8 cellular contexts compared by ENCODE assay signal in the genomic region with DNA sequence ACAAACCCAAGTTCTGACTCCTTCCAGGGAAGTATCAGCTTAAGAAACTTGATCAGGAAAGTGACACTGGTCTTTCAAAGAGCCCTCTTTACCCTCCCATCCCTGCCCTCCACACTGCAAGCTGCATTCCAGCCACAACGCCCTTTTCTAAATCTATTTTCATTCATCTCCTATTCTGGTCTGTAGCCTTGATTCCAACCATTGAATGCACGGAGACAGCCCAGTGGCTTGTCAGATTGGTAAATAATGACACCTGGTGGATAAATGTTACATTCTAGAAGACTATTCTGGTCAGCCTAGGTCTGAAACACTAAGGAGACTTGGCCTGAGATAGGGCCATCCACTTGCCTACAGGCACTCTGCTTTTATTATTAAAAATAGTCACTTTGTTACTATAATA. TPM values are rescaled to one million over a fixed set of nuclear protein-coding genes. Genes with fewer than 3 reads are reported as not detected.
A peak's percentile ranks its signal among the peaks of the same experiment; 100 is the strongest.
DNase-seq lines count a peak whose midpoint lies in the region; ATAC-seq and TF ChIP-seq lines count a peak whose summit lies in the region.

No MANE protein-coding gene starts in this region.

- no peak overlapping the region for H3K27ac ChIP-seq in PC-3 (ENCODE audit: low read length)
- no peak overlapping the region for H3K27ac ChIP-seq in esophagus squamous epithelium
- H3K27ac ChIP-seq in osteoblast (ENCODE audit: low read depth, low read length), result no peak overlapping the region

- H3K4me3 ChIP-seq in PC-3 (ENCODE audit: low read length) (no peak overlapping the region), esophagus squamous epithelium (no peak overlapping the region), osteoblast (ENCODE audit: insufficient read depth, low read length) (no peak overlapping the region)

- no peaks in the 10 kb centered on the region for H3K27me3 ChIP-seq in PC-3 (ENCODE audit: low read length)
- H3K27me3 ChIP-seq in esophagus squamous epithelium, result no peaks in the 10 kb centered on the region
- no peaks in the 10 kb centered on the region for H3K27me3 ChIP-seq in osteoblast (ENCODE audit: insufficient read depth, low read length)

- BruUV-seq in PC-3 (replicated peaks; lab: Mats Ljungman, UMichigan), result no TSS peak

- H2AFZ ChIP-seq in PC-3 (ENCODE audit: low read length) (no peak overlapping the region), osteoblast (ENCODE audit: low read length) (no peak overlapping the region)

- intact Hi-C loops in PC-3 (cut with micrococcal nuclease) (loop anchor here (1.0 to 10.0 kb wide), 4 partner anchors 38 to 206 kb away; no protein-coding TSS in a partner anchor), esophagus squamous epithelium (cut with DNase I) (no loop called here)

- H3K4me2 ChIP-seq in PC-3 (ENCODE audit: low read length), result no peak overlapping the region
- no peak overlapping the region for H3K4me2 ChIP-seq in osteoblast (ENCODE audit: insufficient read depth, low read length)

- DNase-seq in NCI-H748 (lab: John Stamatoyannopoulos, UW; ENCODE audit: unreplicated experiment) (peak; percentile 6), NCI-H748 treated with DMSO at 0.1 percent for 48 hours (lab: John Stamatoyannopoulos, UW) (no peak), PC-3 (peak; percentile 72), esophagus squamous epithelium (lab: John Stamatoyannopoulos, UW) (no peak), osteoblast (ENCODE audit: insufficient read length, low spot score, missing footprints) (peak; percentile 90)

- H4K20me1 ChIP-seq in PC-3 (ENCODE audit: low read length) (no peaks in the 10 kb centered on the region), osteoblast (ENCODE audit: insufficient read depth, low read length) (no peaks in the 10 kb centered on the region)

- no peaks in the 10 kb centered on the region for H3K4me1 ChIP-seq in PC-3 (ENCODE audit: insufficient read depth, low read length)
- peaks cover 0 to 4% (median 0%) of the 10 kb centered on the region in 3 donors for H3K4me1 ChIP-seq in esophagus squamous epithelium
- H3K4me1 ChIP-seq in osteoblast (ENCODE audit: insufficient read depth, low read length), result no peaks in the 10 kb centered on the region

- CTCF ChIA-PET in PC-3 (lab: Charles Lee), result interaction anchor here (0.6 to 1.5 kb wide), 3 partner anchors 41 to 179 kb away, joined by 3 to 9 read pairs (median 4); a partner anchor contains a TSS

- H3K9me3 ChIP-seq in PC-3 (ENCODE audit: low read length) (no peaks in the 10 kb centered on the region), esophagus squamous epithelium (no peaks in the 10 kb centered on the region), osteoblast (ENCODE audit: low read depth, low read length) (no peaks in the 10 kb centered on the region)

- H3K9me2 ChIP-seq in PC-3 (replicated peaks; ENCODE audit: low read length), result no peaks in the 10 kb centered on the region

- H3K9ac ChIP-seq in PC-3 (ENCODE audit: low read length), result no peak overlapping the region

- ATAC-seq in PC-3, result peak; percentile 98
- no peak for ATAC-seq in HG02759 (IDR thresholded peaks at IDR 0.05; ENCODE audit: unreplicated experiment)
- no peak for ATAC-seq in GM19395 (IDR thresholded peaks at IDR 0.05; ENCODE audit: unreplicated experiment)
- ATAC-seq in HG03432 (IDR thresholded peaks at IDR 0.05; ENCODE audit: unreplicated experiment), result no peak

- H3K79me2 ChIP-seq in PC-3 (ENCODE audit: low read length) (no peaks in the 10 kb centered on the region), osteoblast (ENCODE audit: insufficient read depth, low read length) (no peaks in the 10 kb centered on the region)

- 20 to 34% methylated on average over 2 of the region's 2 CpGs for WGBS in esophagus squamous epithelium, 2 donors

- H3K36me3 ChIP-seq in PC-3 (ENCODE audit: low read depth, low read length), result no peaks in the 10 kb centered on the region
- no peaks in the 10 kb centered on the region for H3K36me3 ChIP-seq in esophagus squamous epithelium
- H3K36me3 ChIP-seq in osteoblast (ENCODE audit: insufficient read depth, low read length), result peaks cover 4% of the 10 kb centered on the region

- no peaks in the 10 kb centered on the region for H3F3A ChIP-seq in PC-3 (ENCODE audit: low read length, unreplicated experiment)

- no peak for TF ChIP-seq POLR2A in esophagus squamous epithelium (IDR thresholded peaks at IDR 0.05)

- TF ChIP-seq CTCF in PC-3 (conservative IDR thresholded peaks at IDR 0.05; ENCODE audit: low read depth, low read length) (peak; percentile 75), esophagus squamous epithelium (IDR thresholded peaks at IDR 0.05) (peak in 5 of 6 experiments; percentile 36 to 74 (median 48)), osteoblast (IDR thresholded peaks at IDR 0.05; ENCODE audit: extremely low read depth, low read depth, low read length) (peak; percentile 51)

- POLR2A ChIA-PET in PC-3 (lab: Charles Lee; ENCODE audit: unreplicated experiment), result no interaction called here

RNA-seq across cellular contexts. Expression of a gene that starts 20.9 kb away (rescaled TPM):
- total RNA-seq in PC-3 (2014; rRNA removed) (6.5 and 12.9 TPM in 2 replicates), esophagus squamous epithelium (1 to 10 TPM in 2 of 4 donors, under 1 TPM in 2; 0.34 to 3.6 (median 1.2) TPM), osteoblast (4.0 and 7.7 TPM in 2 replicates)

RNA-seq across cellular contexts. Expression of a gene that starts 22.9 kb away (rescaled TPM):
- not detected in 2 replicates for total RNA-seq in PC-3 (2014; rRNA removed)
- total RNA-seq in esophagus squamous epithelium, result not detected
- total RNA-seq in osteoblast, result 0.29 and 0.36 TPM in 2 replicates

RNA-seq across cellular contexts. Expression of a gene that starts 28.1 kb away (rescaled TPM):
- total RNA-seq in PC-3 (2014; rRNA removed) (18.7 and 19.4 TPM in 2 replicates), esophagus squamous epithelium (10 to 100 TPM; 14.0 to 29.3 (median 19.6) TPM), osteoblast (23.5 and 28.9 TPM in 2 replicates)

RNA-seq across cellular contexts. Expression of a gene that starts 28.2 kb away (rescaled TPM):
- total RNA-seq in PC-3 (2014; rRNA removed) (0.15 TPM in 1 of 2 replicates, not detected in the other), esophagus squamous epithelium (1 to 10 TPM in 3 of 4 donors, under 1 TPM in 1; 0.62 to 1.1 (median 1.1) TPM), osteoblast (1.4 and 2.7 TPM in 2 replicates)

RNA-seq across cellular contexts. Expression of a gene that starts 39.8 kb away (rescaled TPM):
- total RNA-seq in PC-3 (2014; rRNA removed) (1.7 and 1.8 TPM in 2 replicates), esophagus squamous epithelium (under 1 TPM in 1 of 4 donors, not detected in 3; 0.79 TPM), osteoblast (0.29 and 0.72 TPM in 2 replicates)

Comparison
In these comparisons a context has a peak if more than half of its experiments do, and no peak if none do; other contexts are left out.
1. DNase-seq: peak in NCI-H748 (single experiment), PC-3 (single experiment) and osteoblast (single experiment); none in NCI-H748 treated with DMSO at 0.1 percent for 48 hours (single experiment) and esophagus squamous epithelium (single experiment).
2. Peak in every context shown above with its lines, with median percentiles within 50 percentile points of each other: CTCF ChIP-seq.